ENCODE assay signal across 23 cellular contexts in genomic region chr15:60708684-60709083, GRCh38.
DNase-seq lines count a peak whose midpoint lies in the region; ATAC-seq and TF ChIP-seq lines count a peak whose summit lies in the region.
"Had no signal": no experiment of that assay in that cellular context is flagged by ENCODE, and none has a peak within 500 bp of the region (broad histone marks: within the 10 kb centered on the region; RNA-seq: fewer than 3 reads in every experiment).

No MANE protein-coding gene starts in this region.

- H3K9ac ChIP-seq in GM23248: no peak overlapping the region
- H3K9ac ChIP-seq: BLaER1 had no signal

- H3K4me3 ChIP-seq in GM23248 (no peak overlapping the region), adrenal gland (no peak overlapping the region), fibroblast of pulmonary artery (replicated peaks; ENCODE audit: low read depth, low read length) (no peak overlapping the region)
- H3K4me3 ChIP-seq: BLaER1, esophagus muscularis mucosa, mucosa of descending colon, prostate gland, transverse colon had no signal

- no peaks in the 10 kb centered on the region for H3K79me2 ChIP-seq in GM23248 (ENCODE audit: insufficient read depth)

- no peaks in the 10 kb centered on the region for H3K27me3 ChIP-seq in GM23248 (replicated peaks; ENCODE audit: insufficient read depth)
- no peaks in the 10 kb centered on the region for H3K27me3 ChIP-seq in adrenal gland
- H3K27me3 ChIP-seq: BLaER1, esophagus muscularis mucosa, transverse colon had no signal

- DNase-seq in GM23248 (peak; percentile 17), adrenal gland (peak in 6 of 7 donors; percentile 26 to 62 (median 46)), fibroblast of pulmonary artery (ENCODE audit: low read depth) (peak; percentile 66), pulmonary artery endothelial cell (ENCODE audit: low read depth, low spot score) (peak; percentile 61), AML-193 (lab: John Stamatoyannopoulos, UW) (no peak), HPDE6-E6E7 (ENCODE audit: extremely low spot score) (no peak)
- DNase-seq in activated CD4-positive, alpha-beta T cell treated with anti-CD3 and anti-CD28 coated beads, Interleukin-2, amount 50 U/mL, for 4 hours: no peak
- DNase-seq: activated CD4-positive, alpha-beta T cell treated with anti-CD3 and anti-CD28 coated beads for 4 hours; amniotic stem cell; head of caudate nucleus; left ventricle myocardium superior; MM.1S; mucosa of descending colon; NCI-H146; NCI-H2171 treated with DMSO at 0.1 percent for 48 hours; SIG-M5; stimulated activated CD4-positive, alpha-beta T cell treated with anti-CD3 and anti-CD28 coated beads, Interleukin-4, amount 100 ng/mL, for 4 hours; stimulated activated naive CD8-positive, alpha-beta T cell treated with anti-CD3 and anti-CD28 coated beads, Interleukin-15, amount 100 ng/mL, for 72 hours; transverse colon had no signal

- no peaks in the 10 kb centered on the region for H3K9me2 ChIP-seq in GM23248 (ENCODE audit: insufficient read depth)

- no peaks in the 10 kb centered on the region for H4K20me1 ChIP-seq in GM23248 (ENCODE audit: insufficient read depth)
- H4K20me1 ChIP-seq: BLaER1 had no signal

- 87 to 89% methylated on average over 3 of the region's 3 CpGs for WGBS in GM23248 (ENCODE audit: low coverage in 1 of 2, low lambda C conversion rate in 2 of 2, missing lambda C conversion rate in 2 of 2), 2 experiments
- 21 to 38% (median 33%) methylated on average over 3 of the region's 3 CpGs for WGBS in adrenal gland, 4 donors

- TF ChIP-seq CTCF in adrenal gland (IDR thresholded peaks at IDR 0.05) (no peak), fibroblast of pulmonary artery (IDR thresholded peaks at IDR 0.05; ENCODE audit: low read length, missing control alignments) (no peak)

- H3K9me3 ChIP-seq in GM23248 (ENCODE audit: low read depth) (no peaks in the 10 kb centered on the region), adrenal gland (replicated peaks in 1 of 3) (no peaks in the 10 kb centered on the region)
- H3K9me3 ChIP-seq: BLaER1, esophagus muscularis mucosa, mucosa of descending colon, prostate gland, transverse colon had no signal

- intact Hi-C loops in adrenal gland (cut with DNase I): no loop called here

- H3K36me3 ChIP-seq in GM23248 (ENCODE audit: low read depth) (no peaks in the 10 kb centered on the region), adrenal gland (replicated peaks in 1 of 2) (no peaks in the 10 kb centered on the region)
- H3K36me3 ChIP-seq: BLaER1, prostate gland, transverse colon had no signal

- H3F3A ChIP-seq in GM23248 (ENCODE audit: insufficient read depth): peaks cover 9% of the 10 kb centered on the region

- in situ Hi-C loops in GM23248 (cut with MboI): no loop called here

- no peak for ATAC-seq in GM21447 (IDR thresholded peaks at IDR 0.05; ENCODE audit: unreplicated experiment)
- ATAC-seq: left ventricle myocardium superior; mucosa of descending colon; stimulated activated naive CD8-positive, alpha-beta T cell treated with anti-CD3 and anti-CD28 coated beads, Interleukin-15, amount 100 ng/mL, for 72 hours had no signal

- H3K27ac ChIP-seq in GM23248 (no peak overlapping the region), adrenal gland (peak overlapping the region in 4 of 5 donors; percentile 0 to 57 (median 50))
- H3K27ac ChIP-seq: BLaER1, esophagus muscularis mucosa, prostate gland, transverse colon had no signal

- H3K4me1 ChIP-seq in GM23248 (ENCODE audit: insufficient read depth) (peaks cover 19% of the 10 kb centered on the region), adrenal gland (replicated peaks in 1 of 2) (peaks cover 7 to 17% of the 10 kb centered on the region in 2 donors)
- H3K4me1 ChIP-seq: BLaER1, prostate gland had no signal

- no peak overlapping the region for H3K4me2 ChIP-seq in GM23248 (ENCODE audit: unreplicated experiment)
- H3K4me2 ChIP-seq: BLaER1 had no signal

- TF ChIP-seq POLR2A in adrenal gland (IDR thresholded peaks at IDR 0.05): peak in 1 of 2 donors; percentile 11

- no peak overlapping the region for H2AFZ ChIP-seq in GM23248

Comparison
In these comparisons a context has a peak if more than half of its experiments do, and no peak if none do; other contexts are left out.
1. DNase-seq: peak in GM23248 (single experiment), adrenal gland (6 of 7), fibroblast of pulmonary artery (single experiment) and pulmonary artery endothelial cell (single experiment); none in AML-193 (0 of 2), activated CD4-positive, alpha-beta T cell treated with anti-CD3 and anti-CD28 coated beads, Interleukin-2, amount 50 U/mL, for 4 hours (0 of 2) and HPDE6-E6E7 (single experiment).